Comparison of ENCODE assay signal across 8 cellular contexts in genomic region chr13:45343102-45343501, GRCh38. TPM values are rescaled to one million over a fixed set of nuclear protein-coding genes. Genes with fewer than 3 reads are reported as not detected.
DNase-seq lines count a peak whose midpoint lies in the region; ATAC-seq, FAIRE-seq and TF ChIP-seq lines count a peak whose summit lies in the region.
"Not testable (repeated sequence)": the region's sequence is repeated elsewhere in the genome, so short reads cannot be mapped to it uniquely, and the experiment has no call there.

No MANE protein-coding gene starts in this region.

- TF ChIP-seq EP300 in K562 (IDR thresholded peaks at IDR 0.05; ENCODE audit: low read length), result not testable (repeated sequence)

- not testable (repeated sequence) for BruUV-seq in K562 (replicated peaks; lab: Mats Ljungman, UMichigan)

- not testable (repeated sequence) for H3K79me2 ChIP-seq in H9 (ENCODE audit: insufficient read depth, low read length)
- H3K79me2 ChIP-seq in K562 (ENCODE audit: control insufficient read depth, insufficient read depth, low read length), result peaks cover 46% of the 10 kb centered on the region

- H2AK5ac ChIP-seq in H9 (ENCODE audit: insufficient read length, low read length), result not testable (repeated sequence)

- not testable (repeated sequence) for H2BK20ac ChIP-seq in H9 (ENCODE audit: low read depth, low read length, poor library complexity, severe bottlenecking)

- DNase-seq in H9; T-helper 2 cell treated with Interferon-gamma antibody and Interleukin-4, amounts not matched to agents 5 μg/mL and 100 μg/mL, for 36 hours (ENCODE audit: low spot score); activated T-cell treated with anti-CD3 and anti-CD28 coated beads, Interleukin-2, amount 50 U/mL, for 24 hours; K562 (ENCODE audit: extremely low read depth in 1 of 4, low spot score in 3 of 4); immature natural killer cell; nephron progenitor cell; stimulated activated naive CD8-positive, alpha-beta T cell treated with anti-CD3 and anti-CD28 coated beads, Interleukin-15, amount 100 ng/mL, for 72 hours: not testable (repeated sequence)

- not testable (repeated sequence) for H2BK15ac ChIP-seq in H9 (ENCODE audit: low read depth, low read length)

- H3K56ac ChIP-seq in H9 (ENCODE audit: insufficient read length, low read depth, low read length), result not testable (repeated sequence)

- not testable (repeated sequence) for H3K27ac Mint-ChIP-seq in H9; T-helper 2 cell treated with Interferon-gamma antibody and Interleukin-4, amounts not matched to agents 5 μg/mL and 100 μg/mL, for 36 hours; activated T-cell treated with anti-CD3 and anti-CD28 coated beads, Interleukin-2, amount 50 U/mL, for 24 hours; nephron progenitor cell; stimulated activated naive CD8-positive, alpha-beta T cell treated with anti-CD3 and anti-CD28 coated beads, Interleukin-15, amount 100 ng/mL, for 72 hours
- H3K27ac Mint-ChIP-seq in immature natural killer cell, result peak overlapping the region in 1 of 6 donors; percentile 55

- not testable (repeated sequence) for H3K4ac ChIP-seq in H9 (ENCODE audit: low read depth, low read length)

- intact Hi-C loops in K562 (cut with micrococcal nuclease), result not testable (repeated sequence)

- TF ChIP-seq RAD21 in K562 (CRISPR knock-in tag; conservative IDR thresholded peaks at IDR 0.05 in 1 of 2, IDR thresholded peaks at IDR 0.05 in 1 of 2), result not testable (repeated sequence)

- not testable (repeated sequence) for H4K8ac ChIP-seq in H9 (replicated peaks; ENCODE audit: insufficient read length, low read depth, low read length)

- ATAC-seq in K562; stimulated activated naive CD8-positive, alpha-beta T cell treated with anti-CD3 and anti-CD28 coated beads, Interleukin-15, amount 100 ng/mL, for 72 hours: not testable (repeated sequence)

- 0 out of 22 replicates have a peak overlapping the region, but pooled peaks of 1 of the 11 experiments have one; percentile 89 for H3K27ac ChIP-seq in BLaER1 treated with 17β-estradiol and CSF1 and Interleukin-3, amounts not matched to agents 10 nM and 100 nM
- H3K27ac ChIP-seq in H9 (ENCODE audit: insufficient read length, low read depth, low read length); K562 (ENCODE audit: extremely low read depth, low read depth, low read length): not testable (repeated sequence)

- H3K4me1 Mint-ChIP-seq in H9 (peaks cover 9 to 20% of the 10 kb centered on the region in 2 experiments), immature natural killer cell (peaks cover 38 to 58% of the 10 kb centered on the region in 2 donors), nephron progenitor cell (peaks cover 36% of the 10 kb centered on the region)
- H3K4me1 Mint-ChIP-seq in T-helper 2 cell treated with Interferon-gamma antibody and Interleukin-4, amounts not matched to agents 5 μg/mL and 100 μg/mL, for 36 hours (ENCODE audit: low read depth), result peaks cover 21% of the 10 kb centered on the region
- H3K4me1 Mint-ChIP-seq in activated T-cell treated with anti-CD3 and anti-CD28 coated beads, Interleukin-2, amount 50 U/mL, for 24 hours (ENCODE audit: low read depth), result peaks cover 33% of the 10 kb centered on the region
- peaks cover 24% of the 10 kb centered on the region for H3K4me1 Mint-ChIP-seq in stimulated activated naive CD8-positive, alpha-beta T cell treated with anti-CD3 and anti-CD28 coated beads, Interleukin-15, amount 100 ng/mL, for 72 hours

- H2BK120ac ChIP-seq in H9 (ENCODE audit: low read depth, low read length, poor library complexity, severe bottlenecking), result not testable (repeated sequence)

- not testable (repeated sequence) for H3K14ac ChIP-seq in H9 (ENCODE audit: insufficient read depth, low read length)

- H3K4me1 ChIP-seq in BLaER1 treated with 17β-estradiol and CSF1 and Interleukin-3, amounts not matched to agents 10 nM and 100 nM, result peaks cover 21 to 32% (median 26%) of the 10 kb centered on the region in 10 experiments
- H3K4me1 ChIP-seq in H9 (ENCODE audit: insufficient read depth, low read length); K562 (replicated peaks in 1 of 2; ENCODE audit: control insufficient read depth in 2 of 2, insufficient read depth in 2 of 2, low read length in 2 of 2): not testable (repeated sequence)

- H3K36me3 ChIP-seq in BLaER1 treated with 17β-estradiol and CSF1 and Interleukin-3, amounts not matched to agents 10 nM and 100 nM, result peaks cover 46 to 67% (median 59%) of the 10 kb centered on the region in 11 experiments
- peaks cover 31% of the 10 kb centered on the region for H3K36me3 ChIP-seq in K562 (ENCODE audit: control insufficient read depth, insufficient read depth, low read length)

- H3K23me2 ChIP-seq in H9 (ENCODE audit: insufficient read length, low read depth, low read length, poor library complexity, severe bottlenecking), result peaks cover 12% of the 10 kb centered on the region

- FAIRE-seq in K562 (lab: Jason Lieb, UNC), result not testable (repeated sequence)

- not testable (repeated sequence) for H3K27me3 Mint-ChIP-seq in H9 (ENCODE audit: low read depth); T-helper 2 cell treated with Interferon-gamma antibody and Interleukin-4, amounts not matched to agents 5 μg/mL and 100 μg/mL, for 36 hours (ENCODE audit: low read depth); activated T-cell treated with anti-CD3 and anti-CD28 coated beads, Interleukin-2, amount 50 U/mL, for 24 hours; nephron progenitor cell (ENCODE audit: low read depth, poor library complexity); stimulated activated naive CD8-positive, alpha-beta T cell treated with anti-CD3 and anti-CD28 coated beads, Interleukin-15, amount 100 ng/mL, for 72 hours
- H3K27me3 Mint-ChIP-seq in immature natural killer cell (ENCODE audit: low read depth in 3 of 3), result peaks cover 16 to 28% (median 20%) of the 10 kb centered on the region in 3 donors

- H3K9me1 ChIP-seq in K562 (ENCODE audit: control insufficient read depth, insufficient read depth, low read length), result not testable (repeated sequence)

- H3K79me1 ChIP-seq in H9 (ENCODE audit: insufficient read depth, low read depth, low read length, poor library complexity, severe bottlenecking), result not testable (repeated sequence)

- H4K20me1 ChIP-seq in BLaER1 treated with 17β-estradiol and CSF1 and Interleukin-3, amounts not matched to agents 10 nM and 100 nM, result peaks cover 24 to 28% (median 27%) of the 10 kb centered on the region in 11 experiments
- H4K20me1 ChIP-seq in H9 (ENCODE audit: control insufficient read depth, insufficient read depth, insufficient read length), result not testable (repeated sequence)
- H4K20me1 ChIP-seq in K562 (replicated peaks; ENCODE audit: control insufficient read depth, insufficient read depth, low read length), result peaks cover 18% of the 10 kb centered on the region; the same call in 1 of the 2 replicates

- H3K36me3 Mint-ChIP-seq in H9 (ENCODE audit: insufficient read depth in 1 of 3, low read depth in 3 of 3) (peaks cover 36 to 63% (median 57%) of the 10 kb centered on the region in 3 experiments), immature natural killer cell (peaks cover 10 to 31% (median 16%) of the 10 kb centered on the region in 3 donors), nephron progenitor cell (ENCODE audit: low read depth) (peaks cover 61% of the 10 kb centered on the region)
- peaks cover 45% of the 10 kb centered on the region for H3K36me3 Mint-ChIP-seq in T-helper 2 cell treated with Interferon-gamma antibody and Interleukin-4, amounts not matched to agents 5 μg/mL and 100 μg/mL, for 36 hours (ENCODE audit: low read depth)
- peaks cover 73% of the 10 kb centered on the region for H3K36me3 Mint-ChIP-seq in activated T-cell treated with anti-CD3 and anti-CD28 coated beads, Interleukin-2, amount 50 U/mL, for 24 hours (ENCODE audit: low read depth)

- CTCF ChIA-PET in K562 (lab: Yijun Ruan, JAX; ENCODE audit: low intra/inter-chr PET ratio), result not testable (repeated sequence)

- no CpG with 5 or more reads among the region's 9 CpGs for WGBS in H9 (ENCODE audit: extremely low coverage, insufficient read length, low lambda C conversion rate)
- WGBS in K562 (ENCODE audit: insufficient coverage, low coverage, missing lambda C conversion rate), result 94% methylated on average over 7 of the region's 9 CpGs

- not testable (repeated sequence) for H3K23ac ChIP-seq in H9 (ENCODE audit: insufficient read length, low read depth, low read length)

- not testable (repeated sequence) for H2AFZ ChIP-seq in H9 (ENCODE audit: low read length); K562 (ENCODE audit: low read depth, low read length)

- H3K9me3 Mint-ChIP-seq in H9; T-helper 2 cell treated with Interferon-gamma antibody and Interleukin-4, amounts not matched to agents 5 μg/mL and 100 μg/mL, for 36 hours; activated T-cell treated with anti-CD3 and anti-CD28 coated beads, Interleukin-2, amount 50 U/mL, for 24 hours; immature natural killer cell; nephron progenitor cell; stimulated activated naive CD8-positive, alpha-beta T cell treated with anti-CD3 and anti-CD28 coated beads, Interleukin-15, amount 100 ng/mL, for 72 hours: not testable (repeated sequence)

- peak overlapping the region in 2 of 10 experiments; percentile 84 to 91; a peak in 2 of 20 replicates for H3K4me3 ChIP-seq in BLaER1 treated with 17β-estradiol and CSF1 and Interleukin-3, amounts not matched to agents 10 nM and 100 nM
- not testable (repeated sequence) for H3K4me3 ChIP-seq in K562

- H3K27me3 ChIP-seq in BLaER1 treated with 17β-estradiol and CSF1 and Interleukin-3, amounts not matched to agents 10 nM and 100 nM; H9 (ENCODE audit: insufficient read depth, low read length); K562 (ENCODE audit: control insufficient read depth in 2 of 2, insufficient read depth in 2 of 2, low read length in 2 of 2): not testable (repeated sequence)

- H3K4me2 ChIP-seq in BLaER1 treated with 17β-estradiol and CSF1 and Interleukin-3, amounts not matched to agents 10 nM and 100 nM, result peak overlapping the region in 10 of 11 experiments; percentile 78 to 93 (median 86); a peak in 14 of 22 replicates
- H3K4me2 ChIP-seq in H9 (ENCODE audit: insufficient read depth, insufficient read length, low read length); K562 (ENCODE audit: insufficient read depth, low read length): not testable (repeated sequence)

- H3T11ph ChIP-seq in H9 (ENCODE audit: low read length), result not testable (repeated sequence)

- H4K91ac ChIP-seq in H9 (ENCODE audit: insufficient read length, low read depth, low read length), result not testable (repeated sequence)

- not testable (repeated sequence) for H2BK12ac ChIP-seq in H9 (ENCODE audit: insufficient read length, low read depth, low read length)

- not testable (repeated sequence) for H2BK5ac ChIP-seq in H9 (ENCODE audit: insufficient read length, low read length)

- in situ Hi-C loops in K562 (cut with MboI), result not testable (repeated sequence)

- POLR2A ChIA-PET in K562 (lab: Yijun Ruan, JAX), result not testable (repeated sequence)

- not testable (repeated sequence) for H3K9me3 ChIP-seq in BLaER1 treated with 17β-estradiol and CSF1 and Interleukin-3, amounts not matched to agents 10 nM and 100 nM (replicated peaks in 1 of 11); H9 (ENCODE audit: control insufficient read depth, low read depth, low read length); K562 (replicated peaks; ENCODE audit: control insufficient read depth, insufficient read depth, low read depth, low read length)

- not testable (repeated sequence) for H3K18ac ChIP-seq in H9 (ENCODE audit: insufficient read length, low read depth, low read length)

- TF ChIP-seq CTCF in H9 (conservative IDR thresholded peaks at IDR 0.05); K562 (IDR thresholded peaks at IDR 0.05 in 2 of 3, conservative IDR thresholded peaks at IDR 0.05 in 1 of 3; ENCODE audit: insufficient read depth in 2 of 3, low read depth in 1 of 3, low read length in 3 of 3); nephron progenitor cell (IDR thresholded peaks at IDR 0.05): not testable (repeated sequence)

- H3K4me3 Mint-ChIP-seq in H9 (peak overlapping the region; percentile 10 to 35; a peak in 2 of 5 replicates), immature natural killer cell (peak overlapping the region in 3 of 5 donors; percentile 32 to 75 (median 65)), nephron progenitor cell (peak overlapping the region; percentile 42)
- H3K4me3 Mint-ChIP-seq in T-helper 2 cell treated with Interferon-gamma antibody and Interleukin-4, amounts not matched to agents 5 μg/mL and 100 μg/mL, for 36 hours, result peak overlapping the region; percentile 45
- peak overlapping the region; percentile 42 for H3K4me3 Mint-ChIP-seq in activated T-cell treated with anti-CD3 and anti-CD28 coated beads, Interleukin-2, amount 50 U/mL, for 24 hours
- peak overlapping the region; percentile 47 to 99 for H3K4me3 Mint-ChIP-seq in stimulated activated naive CD8-positive, alpha-beta T cell treated with anti-CD3 and anti-CD28 coated beads, Interleukin-15, amount 100 ng/mL, for 72 hours

- peak overlapping the region in 1 of 11 experiments; percentile 92; a peak in 1 of 22 replicates for H3K9ac ChIP-seq in BLaER1 treated with 17β-estradiol and CSF1 and Interleukin-3, amounts not matched to agents 10 nM and 100 nM
- H3K9ac ChIP-seq in H9 (ENCODE audit: extremely low read depth, insufficient read length, low read length); K562 (ENCODE audit: insufficient read depth in 1 of 2, low read depth in 2 of 2, low read length in 2 of 2): not testable (repeated sequence)

- not testable (repeated sequence) for H4K5ac ChIP-seq in H9 (ENCODE audit: insufficient read length, low read depth, low read length)

- not testable (repeated sequence) for TF ChIP-seq POLR2A in K562 (conservative IDR thresholded peaks at IDR 0.05)

RNA-seq across cellular contexts. Expression of gene TPT1, which starts 2.1 kb away (rescaled TPM):
- total RNA-seq in H9 (2021), result 2,205 and 2,239 TPM in 2 replicates
- total RNA-seq in K562 (2011; cell fraction: chromatin; rRNA removed; ENCODE audit: low replicate concordance), result 149 and 287 TPM in 2 replicates
- total RNA-seq in K562 (2011; cell fraction: nucleolus; rRNA removed), result 162 and 165 TPM in 2 replicates
- 289 and 732 TPM in 2 replicates for total RNA-seq in K562 (2011; cell fraction: nucleoplasm; rRNA removed)
- 658 and 687 TPM in 2 replicates for total RNA-seq in K562 (2014; rRNA removed)
- total RNA-seq in K562 (2014; rRNA removed; fragmentation: Illumina TruSeq; extraction: Trizol), result 1,890 and 2,065 TPM in 2 replicates
- 1,896 and 1,906 TPM in 2 replicates for total RNA-seq in K562 (2015; rRNA removed; fragmentation: Illumina TruSeq; extraction: Trizol)
- 1,201 and 1,281 TPM in 2 replicates for total RNA-seq in K562 (2021)
- 2,188 and 2,403 TPM in 2 replicates for polyA plus RNA-seq in K562 (2011; rRNA removed)
- polyA plus RNA-seq in K562 (2011; cell fraction: cytosol; rRNA removed), result 605 and 1,162 TPM in 2 replicates
- 271 and 513 TPM in 2 replicates for polyA plus RNA-seq in K562 (2011; cell fraction: nucleus; rRNA removed)
- polyA plus RNA-seq in K562 (2012), result 2,006 and 3,546 TPM in 2 replicates
- 2,213 and 2,508 TPM in 2 replicates for polyA plus RNA-seq in K562 (2014; fragmentation: Illumina TruSeq; extraction: Trizol)
- 100 to 1,000 TPM; 602 to 615 TPM for polyA plus RNA-seq in K562 (2014; fragmentation: Nextera tagmentation; extraction: Ambion mirVana)
- polyA plus RNA-seq in K562 (2014; rRNA removed), result 1,757 and 1,784 TPM in 2 replicates
- polyA minus RNA-seq in K562 (2011; rRNA and poly(A)+ RNA removed), result 1,164 and 1,375 TPM in 2 replicates
- polyA minus RNA-seq in K562 (2011; cell fraction: cytosol; rRNA and poly(A)+ RNA removed), result 434 and 456 TPM in 2 replicates
- polyA minus RNA-seq in K562 (2011; cell fraction: nucleus; rRNA and poly(A)+ RNA removed), result 125 and 222 TPM in 2 replicates
- 1,000 to 10,000 TPM; 1,111 to 3,245 (median 1,774) TPM for polyA plus RNA-seq in immature natural killer cell

Comparison
In these comparisons a context has a peak if more than half of its experiments do, and no peak if none do; other contexts are left out.
1. H3K4me3 Mint-ChIP-seq: peak in every context shown above with its lines; median percentile 73 in stimulated activated naive CD8-positive, alpha-beta T cell treated with anti-CD3 and anti-CD28 coated beads, Interleukin-15, amount 100 ng/mL, for 72 hours; 65 in immature natural killer cell; 45 in T-helper 2 cell treated with Interferon-gamma antibody and Interleukin-4, amounts not matched to agents 5 μg/mL and 100 μg/mL, for 36 hours; 42 in activated T-cell treated with anti-CD3 and anti-CD28 coated beads, Interleukin-2, amount 50 U/mL, for 24 hours; 42 in nephron progenitor cell; 22 in H9.